13 cellular contexts compared by ENCODE assay signal in the genomic region with DNA sequence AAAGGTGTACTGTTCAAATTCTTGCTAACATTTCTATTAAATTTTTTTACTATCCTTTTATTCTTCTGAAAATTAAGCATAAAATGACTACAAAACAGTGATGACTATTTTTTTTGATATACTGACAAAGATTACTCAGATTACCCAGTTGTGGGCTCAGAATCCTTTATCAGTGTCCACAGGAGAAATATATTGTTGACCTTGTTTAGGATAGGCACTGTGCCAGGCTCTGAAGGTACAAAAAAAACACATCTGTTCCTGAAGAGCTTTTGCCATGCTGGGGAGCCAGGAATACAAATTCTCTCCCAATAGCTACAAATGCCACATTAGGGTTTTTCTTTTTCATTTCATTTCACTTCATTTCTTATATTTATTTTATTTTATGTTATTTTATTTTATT.
"Had no signal": no experiment of that assay in that cellular context is flagged by ENCODE, and none has a peak within 500 bp of the region (broad histone marks: within the 10 kb centered on the region; RNA-seq: fewer than 3 reads in every experiment).

No MANE protein-coding gene starts in this region.

- H3K36me3 ChIP-seq: heart left ventricle, neutrophil, thoracic aorta had no signal

- H3K4me1 ChIP-seq: heart left ventricle, parathyroid adenoma had no signal

- H3K27me3 ChIP-seq: heart left ventricle, neutrophil had no signal

- H3K27ac ChIP-seq: epithelial cell of prostate, heart left ventricle, neutrophil, parathyroid adenoma, thoracic aorta had no signal

- H3K79me2 ChIP-seq: parathyroid adenoma had no signal

- DNase-seq: activated CD4-positive, CD25-positive, alpha-beta regulatory T cell treated with anti-CD3 and anti-CD28 coated beads, Interleukin-2, amount 50 U/mL, for 72 hours; activated naive CD4-positive, alpha-beta T cell treated with Interleukin-2 at 50 U/mL for 16 hours; activated T-cell treated with anti-CD3 and anti-CD28 coated beads for 4 hours; aorta; effector memory CD8-positive, alpha-beta T cell; heart left ventricle; immature natural killer cell; mesendoderm; natural killer cell had no signal

- H3K9ac ChIP-seq: parathyroid adenoma had no signal

- H3K9me3 ChIP-seq: heart left ventricle, neutrophil, thoracic aorta had no signal

- H2AFZ ChIP-seq: parathyroid adenoma had no signal

- H3K4me3 ChIP-seq: heart left ventricle, thoracic aorta had no signal
